Comparison of ENCODE assay signal across 1 cellular context in genomic region chr18:77164026-77164425, GRCh38.
TF ChIP-seq lines count a peak whose summit lies in the region.

No MANE protein-coding gene starts in this region.

TF ChIP-seq in H1, 55 proteins besides CTCF, POLR2A, EP300 and RAD21 (continued from another document):
- TF ChIP-seq ATF2 (IDR thresholded peaks at IDR 0.05; ENCODE audit: low read length) (no peak), JUND (IDR thresholded peaks at IDR 0.05; ENCODE audit: low read length) (no peak), EZH2 (IDR thresholded peaks at IDR 0.05; ENCODE audit: low read depth, low read length, severe bottlenecking) (no peak), GABPA (IDR thresholded peaks at IDR 0.05; ENCODE audit: borderline replicate concordance, insufficient read depth, low read length) (no peak), ASH2L (IDR thresholded peaks at IDR 0.05; ENCODE audit: low read length) (no peak), KDM5A (IDR thresholded peaks at IDR 0.05; ENCODE audit: low read length) (no peak), HDAC2 (IDR thresholded peaks at IDR 0.05; ENCODE audit: borderline replicate concordance in 1 of 2, low read depth in 2 of 2, low read length in 2 of 2) (no peak), CHD7 (IDR thresholded peaks at IDR 0.05; ENCODE audit: insufficient replicate concordance, low read length) (no peak), ZNF274 (IDR thresholded peaks at IDR 0.05; ENCODE audit: borderline replicate concordance, extremely low read depth, low read length) (no peak), RFX5 (IDR thresholded peaks at IDR 0.05; ENCODE audit: borderline replicate concordance, low read depth, low read length) (no peak), RNF2 (IDR thresholded peaks at IDR 0.05; ENCODE audit: borderline replicate concordance, low read depth, low read length, missing control alignments, poor library complexity, severe bottlenecking) (no peak), ATF3 (IDR thresholded peaks at IDR 0.05; ENCODE audit: insufficient read depth, low read depth, low read length) (no peak), E2F6 (IDR thresholded peaks at IDR 0.05) (no peak), KDM1A (IDR thresholded peaks at IDR 0.05; ENCODE audit: borderline replicate concordance, low read length) (no peak), CTBP2 (IDR thresholded peaks at IDR 0.05; ENCODE audit: borderline replicate concordance, insufficient read depth, insufficient read length, low read length) (no peak), PHF8 (conservative IDR thresholded peaks at IDR 0.05; ENCODE audit: low read depth, low read length) (no peak), YY1 (IDR thresholded peaks at IDR 0.05; ENCODE audit: low read depth, low read length) (no peak)
